In the genomic region with DNA sequence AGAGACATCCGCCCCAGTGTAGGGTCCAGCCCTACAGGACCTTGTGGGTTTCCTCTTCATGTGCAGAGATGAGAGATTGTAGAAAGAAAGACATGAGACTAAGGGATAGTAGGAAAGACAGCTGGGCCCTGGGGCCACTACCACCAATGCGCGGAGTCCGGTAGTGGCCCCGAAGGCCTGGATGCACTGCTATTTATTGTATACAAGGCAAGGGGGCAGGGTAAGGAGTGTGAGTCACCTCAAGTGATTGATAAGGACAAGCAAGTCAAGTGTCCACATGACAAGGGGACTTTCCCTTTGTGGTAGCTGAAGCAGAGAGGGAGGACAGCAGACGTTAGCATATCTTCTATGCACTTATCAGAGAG, we compare ENCODE assay signal across 15 cellular contexts. TPM values are rescaled to one million over a fixed set of nuclear protein-coding genes. Genes with fewer than 3 reads are reported as not detected.
DNase-seq lines count a peak whose midpoint lies in the region; ATAC-seq and TF ChIP-seq lines count a peak whose summit lies in the region.
"Had no signal": no experiment of that assay in that cellular context is flagged by ENCODE, and none has a peak within 500 bp of the region (broad histone marks: within the 10 kb centered on the region; RNA-seq: fewer than 3 reads in every experiment).

No MANE protein-coding gene starts in this region.

- H3K4me3 Mint-ChIP-seq in stimulated activated naive CD8-positive, alpha-beta T cell treated with anti-CD3 and anti-CD28 coated beads, Interleukin-15, amount 100 ng/mL, for 72 hours, result no peak overlapping the region
- H3K4me3 Mint-ChIP-seq in activated B cell treated with CpG ODN at 0.5 μM for 24 hours, result no peak overlapping the region
- H3K4me3 Mint-ChIP-seq in activated CD8-positive, alpha-beta T cell treated with anti-CD3 and anti-CD28 coated beads for 36 hours, result no peak overlapping the region

- H3K36me3 ChIP-seq in lower lobe of right lung, result no peaks in the 10 kb centered on the region
- H3K36me3 ChIP-seq: ovary had no signal

- intact Hi-C loops in activated B cell treated with CpG ODN at 0.5 μM for 24 hours (cut with micrococcal nuclease), result loop anchor here (1.0 kb wide), 1 partner anchor 19 kb away; no protein-coding TSS in a partner anchor
- intact Hi-C loops in lower lobe of right lung (cut with DNase I), result no loop called here
- intact Hi-C loops in activated CD8-positive, alpha-beta T cell treated with anti-CD3 and anti-CD28 coated beads for 36 hours (cut with micrococcal nuclease), result loop anchor here (5.0 kb wide), 2 partner anchors 57 to 252 kb away; a partner anchor contains a TSS

- CTCF ChIA-PET in activated B cell treated with CpG ODN at 0.5 μM for 24 hours (lab: Charles Lee), result interaction anchor here (1.4 to 6.8 kb wide), 2 partner anchors 247 to 250 kb away, joined by 4 to 58 read pairs; a partner anchor contains a TSS
- CTCF ChIA-PET in activated CD8-positive, alpha-beta T cell treated with anti-CD3 and anti-CD28 coated beads for 36 hours (lab: Charles Lee), result interaction anchor here (0.9 to 1.6 kb wide), 2 partner anchors 19 to 27 kb away, joined by 3 to 4 read pairs; a partner anchor contains a TSS

- TF ChIP-seq CTCF in activated B cell treated with CpG ODN at 0.5 μM for 24 hours (IDR thresholded peaks at IDR 0.05) (no peak), lower lobe of right lung (IDR thresholded peaks at IDR 0.05) (no peak), foreskin keratinocyte (conservative IDR thresholded peaks at IDR 0.05) (no peak)
- TF ChIP-seq CTCF in activated CD8-positive, alpha-beta T cell treated with anti-CD3 and anti-CD28 coated beads for 36 hours (IDR thresholded peaks at IDR 0.05), result no peak

- H3K27me3 ChIP-seq in lower lobe of right lung (ENCODE audit: low read depth) (no peaks in the 10 kb centered on the region), foreskin keratinocyte (peaks cover 5% of the 10 kb centered on the region)
- H3K27me3 ChIP-seq: ovary had no signal

- no peaks in the 10 kb centered on the region for H3K9me3 ChIP-seq in lower lobe of right lung
- H3K9me3 ChIP-seq: ovary had no signal

- H3K9me3 Mint-ChIP-seq in stimulated activated naive CD8-positive, alpha-beta T cell treated with anti-CD3 and anti-CD28 coated beads, Interleukin-15, amount 100 ng/mL, for 72 hours, result no peaks in the 10 kb centered on the region
- no peaks in the 10 kb centered on the region for H3K9me3 Mint-ChIP-seq in activated B cell treated with CpG ODN at 0.5 μM for 24 hours
- H3K9me3 Mint-ChIP-seq in activated CD8-positive, alpha-beta T cell treated with anti-CD3 and anti-CD28 coated beads for 36 hours, result no peaks in the 10 kb centered on the region
- H3K9me3 Mint-ChIP-seq: activated T-helper 2 cell treated with anti-CD3 and anti-CD28 coated beads, Interferon-gamma antibody, Interleukin-2, Interleukin-4, amounts not matched to agents 10 μg/mL and 5 μg/mL and 100 μg/mL, durations not matched to agents 14 hours and 24 hours and 36 hours had no signal

- H3K27ac ChIP-seq in lower lobe of right lung, result no peak overlapping the region
- H3K27ac ChIP-seq in foreskin keratinocyte, result no peak overlapping the region
- H3K27ac ChIP-seq: epithelial cell of prostate, ovary had no signal

- H3K4me1 Mint-ChIP-seq in stimulated activated naive CD8-positive, alpha-beta T cell treated with anti-CD3 and anti-CD28 coated beads, Interleukin-15, amount 100 ng/mL, for 72 hours, result peaks cover 30% of the 10 kb centered on the region
- peaks cover 15% of the 10 kb centered on the region for H3K4me1 Mint-ChIP-seq in activated B cell treated with CpG ODN at 0.5 μM for 24 hours
- H3K4me1 Mint-ChIP-seq in activated CD8-positive, alpha-beta T cell treated with anti-CD3 and anti-CD28 coated beads for 36 hours (ENCODE audit: low read depth), result peaks cover 15% of the 10 kb centered on the region

- H3K4me3 ChIP-seq in lower lobe of right lung, result no peak overlapping the region
- H3K4me3 ChIP-seq: ovary had no signal

- DNase-seq in stimulated activated naive CD8-positive, alpha-beta T cell treated with anti-CD3 and anti-CD28 coated beads, Interleukin-15, Interleukin-2, amounts not matched to agents 100 U/mL and 50 U/mL, for 24 hours, result no peak
- DNase-seq in stimulated activated naive CD8-positive, alpha-beta T cell treated with anti-CD3 and anti-CD28 coated beads, Interleukin-15, amount 100 ng/mL, for 72 hours, result no peak
- DNase-seq in activated B cell treated with CpG ODN at 0.5 μM for 24 hours (no peak), lower lobe of right lung (no peak), NOMO-1 treated with DMSO at 0.1 percent for 48 hours (lab: John Stamatoyannopoulos, UW; ENCODE audit: unreplicated experiment) (no peak), hepatic stellate cell (ENCODE audit: low spot score) (no peak), foreskin keratinocyte (no peak)
- DNase-seq in activated CD8-positive, alpha-beta T cell treated with anti-CD3 and anti-CD28 coated beads for 36 hours, result no peak
- DNase-seq: cortex of kidney, ovary, SHP77 treated with DMSO at 0.1 percent for 48 hours had no signal

- ATAC-seq in stimulated activated naive CD8-positive, alpha-beta T cell treated with anti-CD3 and anti-CD28 coated beads, Interleukin-15, Interleukin-2, amounts not matched to agents 100 U/mL and 50 U/mL, for 24 hours, result peak; percentile 23
- no peak for ATAC-seq in stimulated activated naive CD8-positive, alpha-beta T cell treated with anti-CD3 and anti-CD28 coated beads, Interleukin-15, amount 100 ng/mL, for 72 hours
- ATAC-seq in activated B cell treated with CpG ODN at 0.5 μM for 24 hours (ENCODE audit: low read depth) (no peak), lower lobe of right lung (peak; percentile 17 to 67), foreskin keratinocyte (no peak)
- no peak for ATAC-seq in activated CD8-positive, alpha-beta T cell treated with anti-CD3 and anti-CD28 coated beads for 36 hours

- H3K27me3 Mint-ChIP-seq in stimulated activated naive CD8-positive, alpha-beta T cell treated with anti-CD3 and anti-CD28 coated beads, Interleukin-15, amount 100 ng/mL, for 72 hours, result peaks cover 1% of the 10 kb centered on the region
- no peaks in the 10 kb centered on the region for H3K27me3 Mint-ChIP-seq in activated B cell treated with CpG ODN at 0.5 μM for 24 hours
- H3K27me3 Mint-ChIP-seq in activated CD8-positive, alpha-beta T cell treated with anti-CD3 and anti-CD28 coated beads for 36 hours, result peaks cover 12% of the 10 kb centered on the region

- H3K36me3 Mint-ChIP-seq in activated B cell treated with CpG ODN at 0.5 μM for 24 hours (ENCODE audit: low read depth), result no peaks in the 10 kb centered on the region
- no peaks in the 10 kb centered on the region for H3K36me3 Mint-ChIP-seq in activated CD8-positive, alpha-beta T cell treated with anti-CD3 and anti-CD28 coated beads for 36 hours (ENCODE audit: low read depth)

- POLR2A ChIA-PET in activated B cell treated with CpG ODN at 0.5 μM for 24 hours (lab: Charles Lee), result interaction anchor here (1.5 kb wide), 1 partner anchor 57 kb away, joined by 4 read pairs; no protein-coding TSS in a partner anchor
- POLR2A ChIA-PET in activated CD8-positive, alpha-beta T cell treated with anti-CD3 and anti-CD28 coated beads for 36 hours (lab: Charles Lee), result no interaction called here

- H3K27ac Mint-ChIP-seq in stimulated activated naive CD8-positive, alpha-beta T cell treated with anti-CD3 and anti-CD28 coated beads, Interleukin-15, amount 100 ng/mL, for 72 hours, result no peak overlapping the region
- H3K27ac Mint-ChIP-seq in activated B cell treated with CpG ODN at 0.5 μM for 24 hours, result peak overlapping the region; percentile 14
- H3K27ac Mint-ChIP-seq in activated CD8-positive, alpha-beta T cell treated with anti-CD3 and anti-CD28 coated beads for 36 hours, result no peak overlapping the region
- H3K27ac Mint-ChIP-seq: activated T-helper 2 cell treated with anti-CD3 and anti-CD28 coated beads, Interferon-gamma antibody, Interleukin-2, Interleukin-4, amounts not matched to agents 10 μg/mL and 5 μg/mL and 100 μg/mL, durations not matched to agents 14 hours and 24 hours and 36 hours had no signal

- H3K4me1 ChIP-seq in lower lobe of right lung (peaks cover 6% of the 10 kb centered on the region), foreskin keratinocyte (no peaks in the 10 kb centered on the region)

RNA-seq across cellular contexts. Expression of a gene that starts 6.2 kb away (rescaled TPM):
- total RNA-seq in activated B cell treated with CpG ODN at 0.5 μM for 24 hours, result 34.9 and 35.8 TPM in 2 replicates
- 57.2 TPM for total RNA-seq in lower lobe of right lung
- total RNA-seq in activated CD8-positive, alpha-beta T cell treated with anti-CD3 and anti-CD28 coated beads for 36 hours, result 10 to 100 TPM; 50.6 to 51.1 TPM
- total RNA-seq in foreskin keratinocyte, result 107 and 108 TPM in 2 replicates
- 175 and 181 TPM in 2 replicates for polyA plus RNA-seq in foreskin keratinocyte

RNA-seq across cellular contexts. Expression of a gene that starts 11.2 kb away (rescaled TPM):
- total RNA-seq in activated B cell treated with CpG ODN at 0.5 μM for 24 hours (not detected in 2 replicates), lower lobe of right lung (3.7 TPM), foreskin keratinocyte (not detected in 2 replicates)
- under 1 TPM; 0.20 to 0.34 TPM for total RNA-seq in activated CD8-positive, alpha-beta T cell treated with anti-CD3 and anti-CD28 coated beads for 36 hours
- 0.06 TPM in 1 of 2 replicates, not detected in the other for polyA plus RNA-seq in foreskin keratinocyte
- total RNA-seq: activated T-helper 2 cell treated with anti-CD3 and anti-CD28 coated beads, Interferon-gamma antibody, Interleukin-2, Interleukin-4, amounts not matched to agents 10 μg/mL and 5 μg/mL and 100 μg/mL, durations not matched to agents 14 hours and 24 hours and 36 hours had no signal

RNA-seq across cellular contexts. Expression of a gene that starts 20.7 kb away (rescaled TPM):
- total RNA-seq in activated B cell treated with CpG ODN at 0.5 μM for 24 hours, result not detected in 2 replicates
- total RNA-seq in lower lobe of right lung, result not detected
- total RNA-seq in activated CD8-positive, alpha-beta T cell treated with anti-CD3 and anti-CD28 coated beads for 36 hours, result not detected
- total RNA-seq in foreskin keratinocyte, result not detected in 2 replicates
- polyA plus RNA-seq in foreskin keratinocyte, result not detected in 2 replicates
- total RNA-seq: activated T-helper 2 cell treated with anti-CD3 and anti-CD28 coated beads, Interferon-gamma antibody, Interleukin-2, Interleukin-4, amounts not matched to agents 10 μg/mL and 5 μg/mL and 100 μg/mL, durations not matched to agents 14 hours and 24 hours and 36 hours; ovary; skeletal muscle tissue had no signal
- polyA plus RNA-seq: ovary had no signal

RNA-seq across cellular contexts. Expression of a gene that starts 22.8 kb away (rescaled TPM):
- total RNA-seq in activated B cell treated with CpG ODN at 0.5 μM for 24 hours (70.1 and 75.0 TPM in 2 replicates), lower lobe of right lung (62.2 TPM), foreskin keratinocyte (91.8 and 98.4 TPM in 2 replicates)
- 10 to 100 TPM; 85.6 to 86.6 TPM for total RNA-seq in activated CD8-positive, alpha-beta T cell treated with anti-CD3 and anti-CD28 coated beads for 36 hours
- 84.6 and 87.2 TPM in 2 replicates for polyA plus RNA-seq in foreskin keratinocyte

RNA-seq across cellular contexts. Expression of a gene that starts 26.9 kb away (rescaled TPM):
- total RNA-seq in activated B cell treated with CpG ODN at 0.5 μM for 24 hours (5.3 and 6.9 TPM in 2 replicates), lower lobe of right lung (not detected), foreskin keratinocyte (not detected in 2 replicates)
- total RNA-seq in activated CD8-positive, alpha-beta T cell treated with anti-CD3 and anti-CD28 coated beads for 36 hours, result not detected
- polyA plus RNA-seq in foreskin keratinocyte, result not detected in 2 replicates
- total RNA-seq: activated T-helper 2 cell treated with anti-CD3 and anti-CD28 coated beads, Interferon-gamma antibody, Interleukin-2, Interleukin-4, amounts not matched to agents 10 μg/mL and 5 μg/mL and 100 μg/mL, durations not matched to agents 14 hours and 24 hours and 36 hours; glomerular endothelial cell; skeletal muscle tissue had no signal

Comparison
In these comparisons a context has a peak if more than half of its experiments do, and no peak if none do; other contexts are left out.
1. ATAC-seq: peak in stimulated activated naive CD8-positive, alpha-beta T cell treated with anti-CD3 and anti-CD28 coated beads, Interleukin-15, Interleukin-2, amounts not matched to agents 100 U/mL and 50 U/mL, for 24 hours (single experiment) and lower lobe of right lung (2 of 2); none in stimulated activated naive CD8-positive, alpha-beta T cell treated with anti-CD3 and anti-CD28 coated beads, Interleukin-15, amount 100 ng/mL, for 72 hours (single experiment), activated B cell treated with CpG ODN at 0.5 μM for 24 hours (single experiment), activated CD8-positive, alpha-beta T cell treated with anti-CD3 and anti-CD28 coated beads for 36 hours (single experiment) and foreskin keratinocyte (single experiment).